15 cellular contexts compared by ENCODE assay signal in genomic region chr3:34019158-34019557, GRCh38.
DNase-seq lines count a peak whose midpoint lies in the region; ATAC-seq and TF ChIP-seq lines count a peak whose summit lies in the region.
"Had no signal": no experiment of that assay in that cellular context is flagged by ENCODE, and none has a peak within 500 bp of the region (broad histone marks: within the 10 kb centered on the region; RNA-seq: fewer than 3 reads in every experiment).

No MANE protein-coding gene starts in this region.

- H3K36me3 Mint-ChIP-seq in GM23338 (ENCODE audit: low read depth) = no peaks in the 10 kb centered on the region

- H3K9me2 ChIP-seq in GM23338 (ENCODE audit: insufficient read depth) = no peaks in the 10 kb centered on the region

- H3F3A ChIP-seq in GM23338 (replicated peaks; ENCODE audit: low read depth) = no peaks in the 10 kb centered on the region

- no peaks in the 10 kb centered on the region for H3K79me2 ChIP-seq in GM23338 (replicated peaks; ENCODE audit: insufficient read depth)
- no peaks in the 10 kb centered on the region for H3K79me2 ChIP-seq in OCI-LY3 (ENCODE audit: low read length)

- H3K4me3 Mint-ChIP-seq in GM23338 = no peak overlapping the region
- H3K4me3 Mint-ChIP-seq: CD4-positive, alpha-beta T cell had no signal

- peaks cover 50 to 99% (median 85%) of the 10 kb centered on the region in 10 experiments for H3K4me1 ChIP-seq in BLaER1 treated with 17β-estradiol and CSF1 and Interleukin-3, amounts not matched to agents 10 nM and 100 nM
- H3K4me1 ChIP-seq in GM23338 (ENCODE audit: insufficient read depth) = no peaks in the 10 kb centered on the region
- peaks cover 5% of the 10 kb centered on the region for H3K4me1 ChIP-seq in OCI-LY3 (ENCODE audit: low read length)

- H4K20me1 ChIP-seq in BLaER1 treated with 17β-estradiol and CSF1 and Interleukin-3, amounts not matched to agents 10 nM and 100 nM = no peaks in the 10 kb centered on the region
- no peaks in the 10 kb centered on the region for H4K20me1 ChIP-seq in GM23338 (replicated peaks; ENCODE audit: insufficient read depth)
- no peaks in the 10 kb centered on the region for H4K20me1 ChIP-seq in OCI-LY3 (ENCODE audit: insufficient read depth, low read length)

- H3K9me3 ChIP-seq in BLaER1 treated with 17β-estradiol and CSF1 and Interleukin-3, amounts not matched to agents 10 nM and 100 nM (replicated peaks in 1 of 11) = peaks cover 0 to 11% (median 6%) of the 10 kb centered on the region in 11 experiments; a peak in 6 of 22 replicates
- H3K9me3 ChIP-seq in OCI-LY3 (ENCODE audit: insufficient read depth, low read length) = no peaks in the 10 kb centered on the region

- peak overlapping the region in 2 of 10 experiments; percentile 4 to 26; a peak in 1 of 20 replicates for H3K4me3 ChIP-seq in BLaER1 treated with 17β-estradiol and CSF1 and Interleukin-3, amounts not matched to agents 10 nM and 100 nM
- no peak overlapping the region for H3K4me3 ChIP-seq in GM23338
- no peak overlapping the region for H3K4me3 ChIP-seq in OCI-LY3 (ENCODE audit: low read length)
- H3K4me3 ChIP-seq: GM12878 had no signal

- no peaks in the 10 kb centered on the region for H3K9me3 Mint-ChIP-seq in GM23338
- H3K9me3 Mint-ChIP-seq: CD4-positive, alpha-beta T cell had no signal

- H3K27ac Mint-ChIP-seq in GM23338 = no peak overlapping the region
- H3K27ac Mint-ChIP-seq: B cell; CD4-positive, alpha-beta T cell had no signal

- H3K27me3 ChIP-seq in BLaER1 treated with 17β-estradiol and CSF1 and Interleukin-3, amounts not matched to agents 10 nM and 100 nM = no peaks in the 10 kb centered on the region
- H3K27me3 ChIP-seq in GM23338 (ENCODE audit: insufficient read depth) = no peaks in the 10 kb centered on the region
- H3K27me3 ChIP-seq in OCI-LY3 (ENCODE audit: low read depth, low read length) = no peaks in the 10 kb centered on the region

- no peaks in the 10 kb centered on the region; the same call in 2 of the 3 replicates for H3K4me1 Mint-ChIP-seq in GM23338

- DNase-seq in GM23338 (ENCODE audit: low spot score) (no peak), HuH-7.5 (ENCODE audit: low spot score) (no peak), substantia nigra (lab: John Stamatoyannopoulos, UW) (no peak)
- DNase-seq: CD4-positive, alpha-beta T cell; DMS153; DMS79; EL; HCEC 1CT had no signal

- H3K4me2 ChIP-seq in BLaER1 treated with 17β-estradiol and CSF1 and Interleukin-3, amounts not matched to agents 10 nM and 100 nM = peak overlapping the region; percentile 36 to 95 (median 85)
- H3K4me2 ChIP-seq in GM23338 (no peak overlapping the region), OCI-LY3 (ENCODE audit: low read length) (0 out of 2 replicates have a peak overlapping the region, but pooled peaks have one; percentile 0)
- H3K4me2 ChIP-seq: KMS-11 had no signal

- H3K27ac ChIP-seq in BLaER1 treated with 17β-estradiol and CSF1 and Interleukin-3, amounts not matched to agents 10 nM and 100 nM = peak overlapping the region in 9 of 11 experiments; percentile 39 to 88 (median 80); a peak in 16 of 22 replicates
- H3K27ac ChIP-seq in GM23338 (ENCODE audit: low read depth) = no peak overlapping the region
- no peak overlapping the region for H3K27ac ChIP-seq in OCI-LY3 (ENCODE audit: low read length)
- no peak overlapping the region for H3K27ac ChIP-seq in substantia nigra (ENCODE audit: low read depth, low read length, poor library complexity, severe bottlenecking)
- H3K27ac ChIP-seq: C4-2B, KMS-11 had no signal

- H3K36me3 ChIP-seq in BLaER1 treated with 17β-estradiol and CSF1 and Interleukin-3, amounts not matched to agents 10 nM and 100 nM = no peaks in the 10 kb centered on the region
- H3K36me3 ChIP-seq in GM23338 (ENCODE audit: insufficient read depth) (no peaks in the 10 kb centered on the region), OCI-LY3 (replicated peaks; ENCODE audit: low read depth, low read length) (no peaks in the 10 kb centered on the region)

- TF ChIP-seq CTCF in GM23338 (conservative IDR thresholded peaks at IDR 0.05; ENCODE audit: low read depth in 2 of 2) (no peak), OCI-LY3 (IDR thresholded peaks at IDR 0.05; ENCODE audit: low read depth, low read length) (no peak)

- H2AFZ ChIP-seq in GM23338 (0 out of 2 replicates have a peak overlapping the region, but pooled peaks have one; percentile 47), OCI-LY3 (ENCODE audit: low read depth, low read length) (no peak overlapping the region)

- H3K9ac ChIP-seq in BLaER1 treated with 17β-estradiol and CSF1 and Interleukin-3, amounts not matched to agents 10 nM and 100 nM = peak overlapping the region in 3 of 11 experiments; percentile 1 to 35 (median 2); a peak in 2 of 22 replicates
- H3K9ac ChIP-seq in OCI-LY3 (ENCODE audit: low read length) = no peak overlapping the region
- H3K9ac ChIP-seq: KMS-11 had no signal

- no peaks in the 10 kb centered on the region for H3K27me3 Mint-ChIP-seq in GM23338 (ENCODE audit: insufficient read depth, low read depth, poor library complexity)
- H3K27me3 Mint-ChIP-seq: B cell; CD4-positive, alpha-beta T cell had no signal

- no peak for ATAC-seq in GM23338
- ATAC-seq in HG03175 (IDR thresholded peaks at IDR 0.05; ENCODE audit: unreplicated experiment) = no peak
- ATAC-seq: GM12878 had no signal

TF ChIP-seq in GM23338, 12 proteins besides CTCF, POLR2A, EP300 and RAD21 (continues in another document):
- TF ChIP-seq ZNF462 (CRISPR knock-in tag; IDR thresholded peaks at IDR 0.05) (no peak), ZNF114 (CRISPR knock-in tag; IDR thresholded peaks at IDR 0.05) (no peak), CREB1 (CRISPR knock-in tag; IDR thresholded peaks at IDR 0.05; ENCODE audit: low read depth) (no peak), STAT1 (IDR thresholded peaks at IDR 0.05; ENCODE audit: unreplicated experiment) (no peak)

Comparison
In these comparisons a context has a peak if more than half of its experiments do, and no peak if none do; other contexts are left out.
1. H3K27ac ChIP-seq: peak in BLaER1 treated with 17β-estradiol and CSF1 and Interleukin-3, amounts not matched to agents 10 nM and 100 nM (9 of 11); none in GM23338 (single experiment), OCI-LY3 (single experiment) and substantia nigra (single experiment).